1 cellular context compared by ENCODE assay signal in genomic region chr9:137383453-137384115, GRCh38.
TF ChIP-seq lines count a peak whose summit lies in the region.

No MANE protein-coding gene starts in this region.

TF ChIP-seq in K562, 482 proteins besides CTCF, POLR2A, EP300 and RAD21:
- TF ChIP-seq CREB3L1 (IDR thresholded peaks at IDR 0.05; ENCODE audit: borderline replicate concordance, low read depth) = 0 out of 2 replicates have a peak, but pooled peaks have one; percentile 3
- TF ChIP-seq ZNF143 (CRISPR knock-in tag; IDR thresholded peaks at IDR 0.05) = 0 out of 2 replicates have a peak, but pooled peaks have one; percentile 5
- TF ChIP-seq POU5F1 (IDR thresholded peaks at IDR 0.05; ENCODE audit: borderline replicate concordance, low read depth, low read length, partially characterized antibody) = no peak
- TF ChIP-seq ETV5 (CRISPR knock-in tag; IDR thresholded peaks at IDR 0.05; ENCODE audit: low read depth) = no peak
